ENCODE assay signal across 8 cellular contexts in genomic region chr10:102743078-102743587, GRCh38. TPM values are rescaled to one million over a fixed set of nuclear protein-coding genes. Genes with fewer than 3 reads are reported as not detected.
DNase-seq lines count a peak whose midpoint lies in the region; ATAC-seq and TF ChIP-seq lines count a peak whose summit lies in the region.

No MANE protein-coding gene starts in this region.

- intact Hi-C loops in Caco-2 (cut with micrococcal nuclease; ENCODE audit: unreplicated experiment): loop anchor here (2.0 to 5.0 kb wide), 2 partner anchors 28 to 496 kb away; partner anchors contain the start of genes ARL3, GBF1 and SFXN2

- H3F3A ChIP-seq in neural cell (ENCODE audit: insufficient read depth, low read length, poor library complexity, severe bottlenecking): no peaks in the 10 kb centered on the region

- H3K36me3 Mint-ChIP-seq in Caco-2 (ENCODE audit: insufficient read depth, unreplicated experiment): peaks cover 22% of the 10 kb centered on the region

- H3K9ac ChIP-seq in neural cell (ENCODE audit: low read length): peak overlapping the region; percentile 7

- H3K4me3 ChIP-seq in Caco-2 (ENCODE audit: low read depth, low read length) (peak overlapping the region; percentile 22), HL-60 (replicated peaks; ENCODE audit: insufficient read depth, low read length) (no peak overlapping the region), brain microvascular endothelial cell (ENCODE audit: low read depth, low read length) (peak overlapping the region; percentile 22), neural cell (ENCODE audit: low read length) (peak overlapping the region; percentile 83)

- in situ Hi-C loops in brain microvascular endothelial cell (cut with HindIII; ENCODE audit: low pct_ligation_motif_present, low sequenced_read_pairs): loop anchor here (25.0 kb wide), 1 partner anchor 169 kb away; the partner anchor contains the start of gene CNNM2

- no peak for TF ChIP-seq RAD21 in neural cell (conservative IDR thresholded peaks at IDR 0.05)

- H3K27ac ChIP-seq in HL-60 (replicated peaks): peak overlapping the region; percentile 59
- H3K27ac ChIP-seq in brain microvascular endothelial cell: no peak overlapping the region
- peak overlapping the region; percentile 53 for H3K27ac ChIP-seq in neural cell (ENCODE audit: low read length)

- TF ChIP-seq CTCF in Caco-2 (IDR thresholded peaks at IDR 0.05; ENCODE audit: insufficient read depth in 1 of 2, low read depth in 1 of 2, low read length in 1 of 2, severe bottlenecking in 1 of 2, unreplicated experiment in 1 of 2) (no peak), HL-60 (IDR thresholded peaks at IDR 0.05; ENCODE audit: insufficient read depth, low read length) (no peak), brain microvascular endothelial cell (IDR thresholded peaks at IDR 0.05; ENCODE audit: low read depth, low read length, missing control alignments) (no peak), neural cell (IDR thresholded peaks at IDR 0.05; ENCODE audit: poor library complexity, severe bottlenecking) (no peak)

- DNase-seq in Caco-2 (no peak), HL-60 (ENCODE audit: low read depth in 1 of 2, low spot score in 1 of 2) (no peak), brain microvascular endothelial cell (no peak), NOMO-1 (lab: John Stamatoyannopoulos, UW; ENCODE audit: unreplicated experiment in 2 of 2) (no peak), NCI-H446 treated with DMSO at 0.1 percent for 48 hours (lab: John Stamatoyannopoulos, UW) (no peak)

- CTCF ChIA-PET in Caco-2 (lab: Charles Lee): interaction anchor here (0.6 to 1.6 kb wide), 4 partner anchors 29 to 175 kb away, joined by 3 to 8 read pairs (median 6); partner anchors contain the start of genes ARL3 and SFXN2

- no TSS peak for BruUV-seq in Caco-2 (replicated peaks; lab: Mats Ljungman, UMichigan)

- POLR2A ChIA-PET in Caco-2 (lab: Charles Lee): interaction anchor here (0.7 to 1.1 kb wide), 5 partner anchors 27 to 1051 kb away, joined by 3 to 7 read pairs (median 4); partner anchors contain the start of genes ARL3, AS3MT and SFXN2

- no peak for TF ChIP-seq EP300 in neural cell (conservative IDR thresholded peaks at IDR 0.05; ENCODE audit: poor library complexity, severe bottlenecking)

- H3K9me3 ChIP-seq in Caco-2 (no peaks in the 10 kb centered on the region), neural cell (ENCODE audit: low read length) (no peaks in the 10 kb centered on the region)

- no peaks in the 10 kb centered on the region for H3K9me3 Mint-ChIP-seq in Caco-2 (ENCODE audit: unreplicated experiment)

- H3K79me2 ChIP-seq in neural cell (replicated peaks; ENCODE audit: insufficient read depth, low read length): peaks cover 25% of the 10 kb centered on the region

- no peak overlapping the region for H3K4me2 ChIP-seq in neural cell (ENCODE audit: low read length)

- peak overlapping the region; percentile 74 for H3K27ac Mint-ChIP-seq in Caco-2 (ENCODE audit: unreplicated experiment)

- H3K9me2 ChIP-seq in neural cell (ENCODE audit: insufficient read depth, low read length): no peaks in the 10 kb centered on the region

- no peaks in the 10 kb centered on the region for H3K27me3 ChIP-seq in Caco-2 (replicated peaks; ENCODE audit: control insufficient read depth, insufficient read depth, low read length)
- H3K27me3 ChIP-seq in HL-60 (ENCODE audit: insufficient read depth, poor library complexity, severe bottlenecking): no peaks in the 10 kb centered on the region
- H3K27me3 ChIP-seq in brain microvascular endothelial cell (replicated peaks): no peaks in the 10 kb centered on the region
- H3K27me3 ChIP-seq in neural cell (ENCODE audit: insufficient read depth, low read depth, low read length): no peaks in the 10 kb centered on the region

- H2AFZ ChIP-seq in neural cell (ENCODE audit: low read depth, low read length): peak overlapping the region; percentile 84

- H3K4me1 ChIP-seq in Caco-2: peaks cover 18% of the 10 kb centered on the region

- H4K20me1 ChIP-seq in neural cell (ENCODE audit: insufficient read depth): no peaks in the 10 kb centered on the region

- no peaks in the 10 kb centered on the region for H3K27me3 Mint-ChIP-seq in Caco-2 (ENCODE audit: insufficient read depth, unreplicated experiment)

- ATAC-seq in activated CD4-positive, CD25-positive, alpha-beta regulatory T cell treated with anti-CD3 and anti-CD28 coated beads, Interleukin-2, amount 50 U/mL, for 24 hours: no peak
- no peak for ATAC-seq in GM21717 (IDR thresholded peaks at IDR 0.05; ENCODE audit: unreplicated experiment)

- H3K4me1 Mint-ChIP-seq in Caco-2 (ENCODE audit: low read depth, unreplicated experiment): peaks cover 7% of the 10 kb centered on the region

- H3K4me3 Mint-ChIP-seq in Caco-2 (ENCODE audit: unreplicated experiment): peak overlapping the region; percentile 75

- no peaks in the 10 kb centered on the region for H3K36me3 ChIP-seq in Caco-2 (ENCODE audit: control insufficient read depth, insufficient read depth, low read length)
- no peaks in the 10 kb centered on the region for H3K36me3 ChIP-seq in brain microvascular endothelial cell (replicated peaks)
- H3K36me3 ChIP-seq in neural cell (ENCODE audit: insufficient read depth, low read length): no peaks in the 10 kb centered on the region

TF ChIP-seq in neural cell, 6 proteins besides CTCF, POLR2A, EP300 and RAD21:
- TF ChIP-seq REST (IDR thresholded peaks at IDR 0.05; ENCODE audit: borderline replicate concordance) (no peak), MXI1 (conservative IDR thresholded peaks at IDR 0.05; ENCODE audit: poor library complexity, severe bottlenecking) (no peak)
TF ChIP-seq in neural cell: peak in this region for 0.

RNA-seq across cellular contexts. Expression of gene WBP1L, which starts 0.6 kb away (rescaled TPM):
- total RNA-seq in Caco-2 (2022): 26.3 and 28.2 TPM in 2 replicates
- polyA plus RNA-seq in neural cell: 20.8 and 22.2 TPM in 2 replicates
- polyA minus RNA-seq in neural cell: 70.1 and 75.9 TPM in 2 replicates

RNA-seq across cellular contexts. Expression of gene SFXN2, which starts 28.7 kb away (rescaled TPM):
- total RNA-seq in Caco-2 (2022): 34.8 and 40.0 TPM in 2 replicates
- polyA plus RNA-seq in neural cell: 14.9 and 16.0 TPM in 2 replicates
- 11.0 and 12.3 TPM in 2 replicates for polyA minus RNA-seq in neural cell

RNA-seq across cellular contexts. Expression of gene ARL3, which starts 28.9 kb away (rescaled TPM):
- total RNA-seq in Caco-2 (2022): 7.8 and 8.0 TPM in 2 replicates
- 51.9 and 56.0 TPM in 2 replicates for polyA plus RNA-seq in neural cell
- 37.6 and 41.4 TPM in 2 replicates for polyA minus RNA-seq in neural cell
